1 cellular context compared by ENCODE assay signal in the genomic region with DNA sequence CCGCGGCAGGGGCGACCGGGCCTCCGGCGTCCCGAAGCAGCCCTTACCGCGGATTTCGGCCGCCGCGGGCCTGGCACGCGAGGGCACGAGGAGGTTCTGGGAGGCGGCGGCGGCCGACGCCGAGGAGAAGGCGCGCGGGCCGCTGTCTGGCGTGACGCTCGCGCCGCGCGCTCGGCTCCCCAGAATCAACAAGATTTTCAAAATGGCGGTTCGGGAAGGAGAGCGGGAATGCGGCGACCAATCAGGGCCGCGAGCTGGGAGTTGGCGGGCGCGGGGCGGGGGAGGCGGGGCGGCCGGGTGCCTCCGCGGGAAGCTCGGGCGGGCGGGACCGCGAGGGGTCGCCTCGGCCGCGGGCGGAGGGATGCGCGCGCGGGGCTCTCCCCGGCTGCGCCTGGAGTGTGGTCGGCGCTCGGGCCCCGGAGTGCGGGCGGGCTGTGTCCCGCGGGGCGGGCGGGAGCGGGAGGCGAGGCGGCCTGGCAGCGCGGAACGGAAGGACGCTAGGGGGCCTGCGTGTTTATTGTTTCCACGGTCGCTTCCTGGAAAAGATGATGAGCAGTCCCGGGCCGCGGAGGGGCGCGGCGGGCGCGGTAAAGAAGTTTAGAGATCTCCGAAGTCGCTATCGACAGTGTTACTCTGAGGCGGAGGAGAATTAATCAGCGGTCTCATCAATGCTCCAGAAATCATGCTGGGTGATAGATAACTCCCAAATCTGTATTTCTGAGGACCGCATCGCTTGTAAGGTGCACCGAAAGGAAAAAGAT.
TF ChIP-seq lines count a peak whose summit lies in the region.

A gene with protein sequence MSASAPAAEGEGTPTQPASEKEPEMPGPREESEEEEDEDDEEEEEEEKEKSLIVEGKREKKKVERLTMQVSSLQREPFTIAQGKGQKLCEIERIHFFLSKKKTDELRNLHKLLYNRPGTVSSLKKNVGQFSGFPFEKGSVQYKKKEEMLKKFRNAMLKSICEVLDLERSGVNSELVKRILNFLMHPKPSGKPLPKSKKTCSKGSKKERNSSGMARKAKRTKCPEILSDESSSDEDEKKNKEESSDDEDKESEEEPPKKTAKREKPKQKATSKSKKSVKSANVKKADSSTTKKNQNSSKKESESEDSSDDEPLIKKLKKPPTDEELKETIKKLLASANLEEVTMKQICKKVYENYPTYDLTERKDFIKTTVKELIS (minus strand): TSS at position 193 of the 761 bp plus-strand sequence. CDS start 543 bp downstream, outside the sequence.

TF ChIP-seq in HepG2, 621 proteins besides CTCF, POLR2A, EP300 and RAD21 (continued from another document and continues in another):
- TF ChIP-seq ZBED4 (CRISPR knock-in tag; IDR thresholded peaks at IDR 0.05; ENCODE audit: borderline replicate concordance) (0 out of 2 replicates have a peak, but pooled peaks have one; percentile 30), KDM6A (CRISPR knock-in tag; IDR thresholded peaks at IDR 0.05; ENCODE audit: low read depth) (no peak), GPBP1L1 (CRISPR knock-in tag; IDR thresholded peaks at IDR 0.05) (no peak), THRA (CRISPR knock-in tag; IDR thresholded peaks at IDR 0.05; ENCODE audit: borderline replicate concordance) (no peak), MIER3 (CRISPR knock-in tag; IDR thresholded peaks at IDR 0.05; ENCODE audit: borderline replicate concordance) (peak; percentile 35; the same call in 1 of the 2 replicates), TFAP4 (IDR thresholded peaks at IDR 0.05; ENCODE audit: borderline replicate concordance, low read depth) (no peak), ZNF580 (CRISPR knock-in tag; IDR thresholded peaks at IDR 0.05; ENCODE audit: borderline replicate concordance, low read depth) (no peak), ZNF720 (CRISPR knock-in tag; IDR thresholded peaks at IDR 0.05) (no peak), CBX1 (IDR thresholded peaks at IDR 0.05; ENCODE audit: low read depth) (peak; percentile 28), MAFK (conservative IDR thresholded peaks at IDR 0.05 in 1 of 2, IDR thresholded peaks at IDR 0.05 in 1 of 2; ENCODE audit: low read length in 2 of 2) (no peak), ZNF747 (CRISPR knock-in tag; IDR thresholded peaks at IDR 0.05; ENCODE audit: borderline replicate concordance) (peak; percentile 59; the same call in 1 of the 2 replicates), ZSCAN21 (CRISPR knock-in tag; IDR thresholded peaks at IDR 0.05; ENCODE audit: borderline replicate concordance) (peak; percentile 64; the same call in 1 of the 2 replicates), MIXL1 (CRISPR knock-in tag; IDR thresholded peaks at IDR 0.05) (peak; percentile 8; the same call in 1 of the 2 replicates), FUBP1 (CRISPR knock-in tag; IDR thresholded peaks at IDR 0.05; ENCODE audit: borderline replicate concordance) (no peak)
- TF ChIP-seq, protein P1, sequence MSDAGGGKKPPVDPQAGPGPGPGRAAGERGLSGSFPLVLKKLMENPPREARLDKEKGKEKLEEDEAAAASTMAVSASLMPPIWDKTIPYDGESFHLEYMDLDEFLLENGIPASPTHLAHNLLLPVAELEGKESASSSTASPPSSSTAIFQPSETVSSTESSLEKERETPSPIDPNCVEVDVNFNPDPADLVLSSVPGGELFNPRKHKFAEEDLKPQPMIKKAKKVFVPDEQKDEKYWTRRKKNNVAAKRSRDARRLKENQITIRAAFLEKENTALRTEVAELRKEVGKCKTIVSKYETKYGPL (CRISPR knock-in tag; IDR thresholded peaks at IDR 0.05) = no peak
- TF ChIP-seq, protein P2, sequence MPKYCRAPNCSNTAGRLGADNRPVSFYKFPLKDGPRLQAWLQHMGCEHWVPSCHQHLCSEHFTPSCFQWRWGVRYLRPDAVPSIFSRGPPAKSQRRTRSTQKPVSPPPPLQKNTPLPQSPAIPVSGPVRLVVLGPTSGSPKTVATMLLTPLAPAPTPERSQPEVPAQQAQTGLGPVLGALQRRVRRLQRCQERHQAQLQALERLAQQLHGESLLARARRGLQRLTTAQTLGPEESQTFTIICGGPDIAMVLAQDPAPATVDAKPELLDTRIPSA (CRISPR knock-in tag; IDR thresholded peaks at IDR 0.05; ENCODE audit: borderline replicate concordance) = no peak
- TF ChIP-seq, protein P3, sequence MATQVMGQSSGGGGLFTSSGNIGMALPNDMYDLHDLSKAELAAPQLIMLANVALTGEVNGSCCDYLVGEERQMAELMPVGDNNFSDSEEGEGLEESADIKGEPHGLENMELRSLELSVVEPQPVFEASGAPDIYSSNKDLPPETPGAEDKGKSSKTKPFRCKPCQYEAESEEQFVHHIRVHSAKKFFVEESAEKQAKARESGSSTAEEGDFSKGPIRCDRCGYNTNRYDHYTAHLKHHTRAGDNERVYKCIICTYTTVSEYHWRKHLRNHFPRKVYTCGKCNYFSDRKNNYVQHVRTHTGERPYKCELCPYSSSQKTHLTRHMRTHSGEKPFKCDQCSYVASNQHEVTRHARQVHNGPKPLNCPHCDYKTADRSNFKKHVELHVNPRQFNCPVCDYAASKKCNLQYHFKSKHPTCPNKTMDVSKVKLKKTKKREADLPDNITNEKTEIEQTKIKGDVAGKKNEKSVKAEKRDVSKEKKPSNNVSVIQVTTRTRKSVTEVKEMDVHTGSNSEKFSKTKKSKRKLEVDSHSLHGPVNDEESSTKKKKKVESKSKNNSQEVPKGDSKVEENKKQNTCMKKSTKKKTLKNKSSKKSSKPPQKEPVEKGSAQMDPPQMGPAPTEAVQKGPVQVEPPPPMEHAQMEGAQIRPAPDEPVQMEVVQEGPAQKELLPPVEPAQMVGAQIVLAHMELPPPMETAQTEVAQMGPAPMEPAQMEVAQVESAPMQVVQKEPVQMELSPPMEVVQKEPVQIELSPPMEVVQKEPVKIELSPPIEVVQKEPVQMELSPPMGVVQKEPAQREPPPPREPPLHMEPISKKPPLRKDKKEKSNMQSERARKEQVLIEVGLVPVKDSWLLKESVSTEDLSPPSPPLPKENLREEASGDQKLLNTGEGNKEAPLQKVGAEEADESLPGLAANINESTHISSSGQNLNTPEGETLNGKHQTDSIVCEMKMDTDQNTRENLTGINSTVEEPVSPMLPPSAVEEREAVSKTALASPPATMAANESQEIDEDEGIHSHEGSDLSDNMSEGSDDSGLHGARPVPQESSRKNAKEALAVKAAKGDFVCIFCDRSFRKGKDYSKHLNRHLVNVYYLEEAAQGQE (IDR thresholded peaks at IDR 0.05; ENCODE audit: borderline replicate concordance in 1 of 2, low read depth in 1 of 2, low read length in 2 of 2) = no peak
- TF ChIP-seq, protein P4, sequence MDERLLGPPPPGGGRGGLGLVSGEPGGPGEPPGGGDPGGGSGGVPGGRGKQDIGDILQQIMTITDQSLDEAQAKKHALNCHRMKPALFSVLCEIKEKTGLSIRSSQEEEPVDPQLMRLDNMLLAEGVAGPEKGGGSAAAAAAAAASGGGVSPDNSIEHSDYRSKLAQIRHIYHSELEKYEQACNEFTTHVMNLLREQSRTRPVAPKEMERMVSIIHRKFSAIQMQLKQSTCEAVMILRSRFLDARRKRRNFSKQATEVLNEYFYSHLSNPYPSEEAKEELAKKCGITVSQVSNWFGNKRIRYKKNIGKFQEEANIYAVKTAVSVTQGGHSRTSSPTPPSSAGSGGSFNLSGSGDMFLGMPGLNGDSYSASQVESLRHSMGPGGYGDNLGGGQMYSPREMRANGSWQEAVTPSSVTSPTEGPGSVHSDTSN (CRISPR knock-in tag; IDR thresholded peaks at IDR 0.05) = no peak
